ENCODE assay signal across 17 cellular contexts in the genomic region with DNA sequence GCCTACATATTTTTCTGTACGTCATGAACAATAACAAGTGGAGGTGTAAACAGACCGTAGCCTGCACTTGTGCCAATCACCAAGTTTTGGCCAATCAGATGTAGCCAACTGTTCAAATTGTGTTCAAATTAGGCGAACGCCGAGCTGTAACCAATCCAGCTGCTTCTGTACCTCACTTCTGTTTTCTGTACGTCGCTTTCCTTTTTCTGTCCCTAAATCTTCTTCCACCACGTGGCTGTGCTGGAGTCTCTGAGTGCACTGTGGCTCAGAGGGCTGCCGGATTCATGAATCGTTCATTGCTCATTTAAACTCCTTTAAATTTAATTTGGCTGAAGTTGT. TPM values are rescaled to one million over a fixed set of nuclear protein-coding genes. Genes with fewer than 3 reads are reported as not detected.
A peak's percentile ranks its signal among the peaks of the same experiment; 100 is the strongest.
DNase-seq lines count a peak whose midpoint lies in the region; ATAC-seq and TF ChIP-seq lines count a peak whose summit lies in the region.
"Had no signal": no experiment of that assay in that cellular context is flagged by ENCODE, and none has a peak within 500 bp of the region (broad histone marks: within the 10 kb centered on the region; RNA-seq: fewer than 3 reads in every experiment).

No MANE protein-coding gene starts in this region.

- peak overlapping the region; percentile 21 for H3K4me3 ChIP-seq in choroid plexus epithelial cell (ENCODE audit: low read depth, low read length)
- peak overlapping the region; percentile 9 for H3K4me3 ChIP-seq in thoracic aorta
- H3K4me3 ChIP-seq: K562, upper lobe of right lung had no signal

- DNase-seq in activated naive CD4-positive, alpha-beta T cell treated with anti-CD3 and anti-CD28 coated beads, Interleukin-2, amount 10 ng/mL, durations not matched to agents 7 days and 5 days: no peak
- DNase-seq in activated naive CD4-positive, alpha-beta T cell (lab: John Stamatoyannopoulos, UW): no peak
- DNase-seq in NCI-H2227 treated with DMSO at 0.1 percent for 48 hours (lab: John Stamatoyannopoulos, UW) (peak; percentile 30), choroid plexus epithelial cell (ENCODE audit: low read depth) (no peak), thoracic aorta (ENCODE audit: low spot score) (no peak), DMS153 (lab: John Stamatoyannopoulos, UW) (no peak), GDM1 (lab: John Stamatoyannopoulos, UW) (no peak)
- DNase-seq: COR-L47, EL, HCEC 1CT, NCI-H1930, retina, upper lobe of right lung had no signal

- H3K27ac Mint-ChIP-seq in activated naive CD4-positive, alpha-beta T cell treated with anti-CD3 and anti-CD28 coated beads, Interleukin-2, amount 10 ng/mL, durations not matched to agents 7 days and 5 days: peak overlapping the region; percentile 69

- no peak for ATAC-seq in thoracic aorta (ENCODE audit: insufficient number of reproducible peaks, low FRiP score, low read depth)
- no peak for ATAC-seq in HG03342 (IDR thresholded peaks at IDR 0.05; ENCODE audit: unreplicated experiment)
- ATAC-seq: esophagus mucosa, K562, Right ventricle myocardium inferior, upper lobe of right lung had no signal

- CTCF ChIA-PET in activated naive CD4-positive, alpha-beta T cell treated with anti-CD3 and anti-CD28 coated beads, Interleukin-2, amount 10 ng/mL, durations not matched to agents 7 days and 5 days (lab: Charles Lee): interaction anchor here (2.2 kb wide), 1 partner anchor 163 kb away, joined by 7 read pairs; a partner anchor contains a TSS

- no peak overlapping the region for H3K4me3 Mint-ChIP-seq in activated naive CD4-positive, alpha-beta T cell treated with anti-CD3 and anti-CD28 coated beads, Interleukin-2, amount 10 ng/mL, durations not matched to agents 7 days and 5 days

- no peaks in the 10 kb centered on the region for H3K9me3 ChIP-seq in thoracic aorta
- H3K9me3 ChIP-seq: upper lobe of right lung had no signal

- H3K4me1 Mint-ChIP-seq in activated naive CD4-positive, alpha-beta T cell treated with anti-CD3 and anti-CD28 coated beads, Interleukin-2, amount 10 ng/mL, durations not matched to agents 7 days and 5 days: peaks cover 60% of the 10 kb centered on the region

- H3K4me1 ChIP-seq in thoracic aorta (ENCODE audit: control insufficient read depth in 1 of 2, low read depth in 2 of 2): peaks cover 0 to 6% of the 10 kb centered on the region in 2 donors
- H3K4me1 ChIP-seq: upper lobe of right lung had no signal

- peaks cover 66% of the 10 kb centered on the region for H3K36me3 Mint-ChIP-seq in activated naive CD4-positive, alpha-beta T cell treated with anti-CD3 and anti-CD28 coated beads, Interleukin-2, amount 10 ng/mL, durations not matched to agents 7 days and 5 days

- no peaks in the 10 kb centered on the region for H3K36me3 ChIP-seq in thoracic aorta
- H3K36me3 ChIP-seq: upper lobe of right lung had no signal

- H3K27ac ChIP-seq in thoracic aorta: no peak overlapping the region
- H3K27ac ChIP-seq: upper lobe of right lung had no signal

- H3K9me3 Mint-ChIP-seq in activated naive CD4-positive, alpha-beta T cell treated with anti-CD3 and anti-CD28 coated beads, Interleukin-2, amount 10 ng/mL, durations not matched to agents 7 days and 5 days: no peaks in the 10 kb centered on the region

- no peak for TF ChIP-seq CTCF in choroid plexus epithelial cell (conservative IDR thresholded peaks at IDR 0.05; ENCODE audit: low read depth, low read length)
- TF ChIP-seq CTCF in thoracic aorta (IDR thresholded peaks at IDR 0.05): no peak

- no peaks in the 10 kb centered on the region for H3K27me3 ChIP-seq in thoracic aorta (replicated peaks; ENCODE audit: insufficient read depth)
- H3K27me3 ChIP-seq: upper lobe of right lung had no signal

- no peaks in the 10 kb centered on the region for H3K27me3 Mint-ChIP-seq in activated naive CD4-positive, alpha-beta T cell treated with anti-CD3 and anti-CD28 coated beads, Interleukin-2, amount 10 ng/mL, durations not matched to agents 7 days and 5 days

RNA-seq across cellular contexts. Expression of a gene that starts 26.4 kb away (rescaled TPM):
- 10 to 100 TPM in 1 of 2 donors, 1 to 10 TPM in 1; 5.9 to 22.5 TPM for total RNA-seq in thoracic aorta

RNA-seq across cellular contexts. Expression of a gene that starts 36.1 kb away (rescaled TPM):
- total RNA-seq in thoracic aorta: 10 to 100 TPM; 60.9 to 73.1 TPM
